Comparison of ENCODE assay signal across 8 cellular contexts in the genomic region with DNA sequence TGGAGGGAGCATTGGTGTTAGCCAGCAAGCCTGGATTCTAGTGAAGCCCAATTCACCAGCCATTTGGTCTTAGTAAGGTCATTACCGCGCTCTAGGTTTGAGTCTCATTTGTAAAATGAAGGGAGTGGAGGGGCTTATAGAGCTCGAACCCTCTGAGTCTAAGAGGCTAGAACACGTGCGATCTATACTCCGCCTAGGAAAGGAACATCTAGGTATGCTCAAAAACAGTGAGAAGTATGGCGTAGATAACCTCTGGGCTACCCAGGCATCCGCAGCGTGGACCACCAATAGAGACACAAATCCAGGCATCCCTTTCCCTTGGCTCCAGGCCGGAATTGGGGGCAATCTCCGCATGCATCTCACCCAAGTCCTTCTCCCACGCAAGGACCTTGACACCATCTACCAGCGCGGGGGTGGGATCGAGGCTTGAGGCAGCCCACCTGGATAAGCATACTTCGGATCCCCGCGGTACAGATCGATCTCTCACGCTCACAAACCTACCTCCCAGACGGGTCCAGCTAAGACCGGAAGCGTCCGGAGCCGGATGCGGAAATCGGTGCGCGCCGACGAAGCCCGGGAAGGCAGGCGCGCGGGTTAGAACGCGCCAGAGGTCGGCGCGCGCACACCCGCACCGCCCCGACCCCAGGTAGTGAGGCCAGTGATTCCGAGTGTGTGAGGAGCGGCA. TPM values are rescaled to one million over a fixed set of nuclear protein-coding genes. Genes with fewer than 3 reads are reported as not detected.
DNase-seq lines count a peak whose midpoint lies in the region; ATAC-seq and TF ChIP-seq lines count a peak whose summit lies in the region.

A gene (plus strand): TSS at position 556 of the 685 bp plus-strand sequence. CDS start 636 bp downstream, outside the sequence.

- in situ Hi-C loops in T47D (cut with HindIII; ENCODE audit: low pct_unique_long_range_greater_than_20kb, low sequenced_read_pairs) = no loop called here

- H3K4me3 ChIP-seq in spleen = peak within 1 kb of the TSS; percentile 59 to 90 (median 78)

- peak in 2 of 3 donors; percentile 13 to 30 for TF ChIP-seq POLR2A in spleen (IDR thresholded peaks at IDR 0.05)

- no peak for TF ChIP-seq CTCF in 22Rv1 (IDR thresholded peaks at IDR 0.05)
- TF ChIP-seq CTCF in spleen (IDR thresholded peaks at IDR 0.05 in 8 of 11, conservative IDR thresholded peaks at IDR 0.05 in 3 of 11) = peak in 1 of 11 experiments; percentile 4

- H3K9me3 ChIP-seq in spleen = no peaks in the 10 kb centered on the region

- H3K27me3 ChIP-seq in spleen (replicated peaks in 1 of 7) = no peaks in the 10 kb centered on the region

- H3K27ac ChIP-seq in 22Rv1 = peak within 1 kb of the TSS; percentile 92
- peak within 1 kb of the TSS; percentile 96 to 99 (median 98) for H3K27ac ChIP-seq in spleen

- DNase-seq in NCI-H1694 treated with DMSO at 0.1 percent for 48 hours (lab: John Stamatoyannopoulos, UW) (peak; percentile 93), T-helper 9 cell (peak; percentile 61), T47D (ENCODE audit: low read depth in 1 of 2, low spot score in 1 of 2) (peak; percentile 86 to 92), iris pigment epithelial cell (ENCODE audit: low read depth) (peak; percentile 81), spleen (peak; percentile 95)

- ATAC-seq in GM18498 (IDR thresholded peaks at IDR 0.05; ENCODE audit: unreplicated experiment) = peak; percentile 62
- peak; percentile 53 for ATAC-seq in HG02840 (IDR thresholded peaks at IDR 0.05; ENCODE audit: low FRiP score, unreplicated experiment)

- peaks cover 36 to 73% (median 54%) of the 10 kb centered on the region in 6 donors for H3K4me1 ChIP-seq in spleen

- intact Hi-C loops in spleen (cut with DNase I; ENCODE audit: low total_unique reads) = loop anchor here (2.0 to 10.0 kb wide), 2 partner anchors 39 to 157 kb away; no protein-coding TSS in a partner anchor

- 0 to 1% (median 0%) methylated on average over 45 to 46 of the region's 46 CpGs for WGBS in spleen, 5 donors

- peaks cover 0 to 52% (median 25%) of the 10 kb centered on the region in 6 donors for H3K36me3 ChIP-seq in spleen

RNA-seq across cellular contexts. Expression of the gene that starts here (rescaled TPM):
- total RNA-seq in spleen = 10 to 100 TPM; 23.2 to 41.1 (median 32.4) TPM
- polyA plus RNA-seq in spleen = 10 to 100 TPM; 33.0 to 43.8 (median 42.9) TPM

Comparison
In these comparisons a context has a peak if more than half of its experiments do, and no peak if none do; other contexts are left out.
1. Peak in every context shown above with its lines: DNase-seq, ATAC-seq, H3K4me3 ChIP-seq and H3K27ac ChIP-seq.